Comparison of ENCODE assay signal across 23 cellular contexts in genomic region chr20:16560661-16561060, GRCh38.
"Had no signal": no experiment of that assay in that cellular context is flagged by ENCODE, and none has a peak within 500 bp of the region (broad histone marks: within the 10 kb centered on the region; RNA-seq: fewer than 3 reads in every experiment).

No MANE protein-coding gene starts in this region.

- H3K4me1 ChIP-seq: body of pancreas had no signal

- H3K9me3 ChIP-seq: adrenal gland, body of pancreas had no signal

- ATAC-seq: activated CD4-positive, alpha-beta T cell treated with anti-CD3 and anti-CD28 coated beads for 36 hours; activated CD8-positive, alpha-beta memory T cell treated with anti-CD3 and anti-CD28 coated beads, Interleukin-2, amount 10 ng/mL, durations not matched to agents 7 days and 5 days; activated CD8-positive, alpha-beta T cell treated with anti-CD3 and anti-CD28 coated beads, Interleukin-2, amount 10 ng/mL, durations not matched to agents 7 days and 5 days; activated naive CD8-positive, alpha-beta T cell treated with anti-CD3 and anti-CD28 coated beads, Interleukin-2, amount 50 U/mL, for 24 hours; body of pancreas had no signal

- H3K36me3 ChIP-seq: adrenal gland had no signal

- H3K27me3 ChIP-seq: adrenal gland, body of pancreas had no signal

- DNase-seq: activated CD4-positive, alpha-beta memory T cell treated with anti-CD3 and anti-CD28 coated beads for 36 hours; activated CD4-positive, alpha-beta T cell treated with anti-CD3 and anti-CD28 coated beads for 36 hours; activated CD4-positive, alpha-beta T cell treated with anti-CD3 and anti-CD28 coated beads, Interleukin-2, amount 10 ng/mL, durations not matched to agents 24 days and 14 days; activated CD4-positive, CD25-positive, alpha-beta regulatory T cell; activated CD4-positive, CD25-positive, alpha-beta regulatory T cell treated with anti-CD3 and anti-CD28 coated beads, Interleukin-2, amount 50 U/mL, for 72 hours; activated CD8-positive, alpha-beta memory T cell treated with anti-CD3 and anti-CD28 coated beads, Interleukin-2, amount 10 ng/mL, durations not matched to agents 7 days and 5 days; activated CD8-positive, alpha-beta memory T cell treated with anti-CD3 and anti-CD28 coated beads, Interleukin-2, amount 50 U/mL, for 4 hours; activated CD8-positive, alpha-beta T cell treated with anti-CD3 and anti-CD28 coated beads, Interleukin-2, amount 10 ng/mL, durations not matched to agents 7 days and 5 days; activated effector memory CD4-positive, alpha-beta T cell treated with anti-CD3 and anti-CD28 coated beads, Interleukin-2, amount 50 U/mL, for 16 hours; activated naive CD4-positive, alpha-beta T cell treated with anti-CD3 and anti-CD28 coated beads for 36 hours; activated naive CD8-positive, alpha-beta T cell treated with anti-CD3 and anti-CD28 coated beads for 36 hours; activated naive CD8-positive, alpha-beta T cell treated with anti-CD3 and anti-CD28 coated beads, Interleukin-2, amount 50 U/mL, for 24 hours; activated T-cell treated with anti-CD3 and anti-CD28 coated beads, Interleukin-2, amount 50 U/mL, for 1 hour; activated T-cell treated with anti-CD3 and anti-CD28 coated beads, Interleukin-2, amount 50 U/mL, for 48 hours; amygdala; aorta; body of pancreas; caudate nucleus; effector CD8-positive, alpha-beta T cell; foreskin fibroblast; head of caudate nucleus had no signal

- H3K27ac ChIP-seq: body of pancreas, epithelial cell of prostate had no signal

- H3K4me3 ChIP-seq: adrenal gland, body of pancreas had no signal
